ENCODE assay signal across 1 cellular context in the genomic region with DNA sequence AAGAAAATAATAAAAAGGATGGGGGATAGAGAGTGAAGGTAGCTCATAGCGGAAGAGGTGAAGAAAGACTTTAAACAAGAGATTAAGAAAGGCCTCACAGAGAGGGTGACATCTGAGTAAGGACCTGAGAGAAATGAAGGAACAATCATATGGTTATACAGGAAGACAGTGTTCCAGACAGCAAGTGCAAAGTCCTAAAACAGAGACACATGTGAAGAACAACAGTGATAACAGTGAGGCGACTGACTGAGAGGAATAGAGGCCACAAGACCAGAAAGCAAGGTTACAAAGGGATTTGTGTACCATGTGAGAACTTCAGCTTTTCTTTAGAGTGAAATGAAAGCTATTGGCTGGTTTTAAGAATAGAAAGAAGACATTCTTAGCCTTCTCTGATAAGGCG.
TF ChIP-seq lines count a peak whose summit lies in the region.

No MANE protein-coding gene starts in this region.

TF ChIP-seq in K562, 482 proteins besides CTCF, POLR2A, EP300 and RAD21 (continued from another document):
- TF ChIP-seq, protein P1, sequence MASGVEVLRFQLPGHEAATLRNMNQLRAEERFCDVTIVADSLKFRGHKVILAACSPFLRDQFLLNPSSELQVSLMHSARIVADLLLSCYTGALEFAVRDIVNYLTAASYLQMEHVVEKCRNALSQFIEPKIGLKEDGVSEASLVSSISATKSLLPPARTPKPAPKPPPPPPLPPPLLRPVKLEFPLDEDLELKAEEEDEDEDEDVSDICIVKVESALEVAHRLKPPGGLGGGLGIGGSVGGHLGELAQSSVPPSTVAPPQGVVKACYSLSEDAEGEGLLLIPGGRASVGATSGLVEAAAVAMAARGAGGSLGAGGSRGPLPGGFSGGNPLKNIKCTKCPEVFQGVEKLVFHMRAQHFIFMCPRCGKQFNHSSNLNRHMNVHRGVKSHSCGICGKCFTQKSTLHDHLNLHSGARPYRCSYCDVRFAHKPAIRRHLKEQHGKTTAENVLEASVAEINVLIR (CRISPR knock-in tag; IDR thresholded peaks at IDR 0.05) = no peak
- TF ChIP-seq PPARD (CRISPR knock-in tag; IDR thresholded peaks at IDR 0.05) (no peak), ZNF76 (CRISPR knock-in tag; IDR thresholded peaks at IDR 0.05; ENCODE audit: borderline replicate concordance) (no peak), ZNF561 (CRISPR knock-in tag; conservative IDR thresholded peaks at IDR 0.05) (no peak), U2AF1 (optimal IDR thresholded peaks at IDR 0.05; ENCODE audit: low read depth, low read length) (no peak), MAZ (CRISPR knock-in tag; conservative IDR thresholded peaks at IDR 0.05 in 1 of 2, IDR thresholded peaks at IDR 0.05 in 1 of 2) (no peak), STAT5A (IDR thresholded peaks at IDR 0.05; ENCODE audit: borderline replicate concordance, low read length) (no peak), PCBP2 (IDR thresholded peaks at IDR 0.05; ENCODE audit: low read depth, low read length, poor library complexity, severe bottlenecking) (no peak), ZNF57 (CRISPR knock-in tag; IDR thresholded peaks at IDR 0.05) (no peak)
- TF ChIP-seq, protein P2, sequence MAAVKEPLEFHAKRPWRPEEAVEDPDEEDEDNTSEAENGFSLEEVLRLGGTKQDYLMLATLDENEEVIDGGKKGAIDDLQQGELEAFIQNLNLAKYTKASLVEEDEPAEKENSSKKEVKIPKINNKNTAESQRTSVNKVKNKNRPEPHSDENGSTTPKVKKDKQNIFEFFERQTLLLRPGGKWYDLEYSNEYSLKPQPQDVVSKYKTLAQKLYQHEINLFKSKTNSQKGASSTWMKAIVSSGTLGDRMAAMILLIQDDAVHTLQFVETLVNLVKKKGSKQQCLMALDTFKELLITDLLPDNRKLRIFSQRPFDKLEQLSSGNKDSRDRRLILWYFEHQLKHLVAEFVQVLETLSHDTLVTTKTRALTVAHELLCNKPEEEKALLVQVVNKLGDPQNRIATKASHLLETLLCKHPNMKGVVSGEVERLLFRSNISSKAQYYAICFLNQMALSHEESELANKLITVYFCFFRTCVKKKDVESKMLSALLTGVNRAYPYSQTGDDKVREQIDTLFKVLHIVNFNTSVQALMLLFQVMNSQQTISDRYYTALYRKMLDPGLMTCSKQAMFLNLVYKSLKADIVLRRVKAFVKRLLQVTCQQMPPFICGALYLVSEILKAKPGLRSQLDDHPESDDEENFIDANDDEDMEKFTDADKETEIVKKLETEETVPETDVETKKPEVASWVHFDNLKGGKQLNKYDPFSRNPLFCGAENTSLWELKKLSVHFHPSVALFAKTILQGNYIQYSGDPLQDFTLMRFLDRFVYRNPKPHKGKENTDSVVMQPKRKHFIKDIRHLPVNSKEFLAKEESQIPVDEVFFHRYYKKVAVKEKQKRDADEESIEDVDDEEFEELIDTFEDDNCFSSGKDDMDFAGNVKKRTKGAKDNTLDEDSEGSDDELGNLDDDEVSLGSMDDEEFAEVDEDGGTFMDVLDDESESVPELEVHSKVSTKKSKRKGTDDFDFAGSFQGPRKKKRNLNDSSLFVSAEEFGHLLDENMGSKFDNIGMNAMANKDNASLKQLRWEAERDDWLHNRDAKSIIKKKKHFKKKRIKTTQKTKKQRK (IDR thresholded peaks at IDR 0.05; ENCODE audit: borderline replicate concordance, low read depth, low read length) = no peak
